8 cellular contexts compared by ENCODE assay signal in genomic region chr2:143110759-143111428, GRCh38.
DNase-seq lines count a peak whose midpoint lies in the region; ATAC-seq and TF ChIP-seq lines count a peak whose summit lies in the region.

No MANE protein-coding gene starts in this region.

- peak overlapping the region; percentile 57 for H3K4me3 Mint-ChIP-seq in T-helper 2 cell treated with Interferon-gamma antibody and Interleukin-4, amounts not matched to agents 5 μg/mL and 100 μg/mL, for 36 hours

- TF ChIP-seq CTCF in astrocyte of the cerebellum (IDR thresholded peaks at IDR 0.05; ENCODE audit: low read depth, low read length, missing control alignments): peak; percentile 63

- no peaks in the 10 kb centered on the region for H3K9me3 Mint-ChIP-seq in T-helper 2 cell treated with Interferon-gamma antibody and Interleukin-4, amounts not matched to agents 5 μg/mL and 100 μg/mL, for 36 hours

- peaks cover 40% of the 10 kb centered on the region for H3K4me1 Mint-ChIP-seq in T-helper 2 cell treated with Interferon-gamma antibody and Interleukin-4, amounts not matched to agents 5 μg/mL and 100 μg/mL, for 36 hours (ENCODE audit: low read depth)

- in situ Hi-C loops in astrocyte of the cerebellum (cut with HindIII; ENCODE audit: low sequenced_read_pairs): no loop called here

- peak overlapping the region; percentile 79 for H3K27ac Mint-ChIP-seq in T-helper 2 cell treated with Interferon-gamma antibody and Interleukin-4, amounts not matched to agents 5 μg/mL and 100 μg/mL, for 36 hours

- peaks cover 15% of the 10 kb centered on the region for H3K27me3 Mint-ChIP-seq in T-helper 2 cell treated with Interferon-gamma antibody and Interleukin-4, amounts not matched to agents 5 μg/mL and 100 μg/mL, for 36 hours (ENCODE audit: low read depth)

- DNase-seq in NOMO-1 (lab: John Stamatoyannopoulos, UW; ENCODE audit: unreplicated experiment in 2 of 2): peak; percentile 47 to 67
- DNase-seq in NOMO-1 treated with dmso at 0.1 percent for 144 hours (lab: John Stamatoyannopoulos, UW; ENCODE audit: unreplicated experiment): no peak
- DNase-seq in NCI-H1092 (lab: John Stamatoyannopoulos, UW): peak; percentile 61
- DNase-seq in T-helper 2 cell treated with Interferon-gamma antibody and Interleukin-4, amounts not matched to agents 5 μg/mL and 100 μg/mL, for 36 hours (ENCODE audit: low spot score): peak; percentile 48
- DNase-seq in astrocyte of the cerebellum (ENCODE audit: low read depth): peak; percentile 69
- DNase-seq in iPS DF 19.7 (ENCODE audit: low read depth, low spot score): peak; percentile 38
- DNase-seq in stimulated activated CD4-positive, alpha-beta T cell treated with anti-CD3 and anti-CD28 coated beads, Interleukin-12 subunit alpha, Interleukin-12 subunit beta, amount 100 ng/mL, for 4 hours: peak; percentile 53

- H3K36me3 Mint-ChIP-seq in T-helper 2 cell treated with Interferon-gamma antibody and Interleukin-4, amounts not matched to agents 5 μg/mL and 100 μg/mL, for 36 hours (ENCODE audit: low read depth): peaks cover 2% of the 10 kb centered on the region

- ATAC-seq in HG02642 (IDR thresholded peaks at IDR 0.05; ENCODE audit: poor library complexity, unreplicated experiment): peak; percentile 95

- no peak overlapping the region for H3K4me3 ChIP-seq in astrocyte of the cerebellum (ENCODE audit: low read depth, low read length)
